Comparison of ENCODE assay signal across 13 cellular contexts in the genomic region with DNA sequence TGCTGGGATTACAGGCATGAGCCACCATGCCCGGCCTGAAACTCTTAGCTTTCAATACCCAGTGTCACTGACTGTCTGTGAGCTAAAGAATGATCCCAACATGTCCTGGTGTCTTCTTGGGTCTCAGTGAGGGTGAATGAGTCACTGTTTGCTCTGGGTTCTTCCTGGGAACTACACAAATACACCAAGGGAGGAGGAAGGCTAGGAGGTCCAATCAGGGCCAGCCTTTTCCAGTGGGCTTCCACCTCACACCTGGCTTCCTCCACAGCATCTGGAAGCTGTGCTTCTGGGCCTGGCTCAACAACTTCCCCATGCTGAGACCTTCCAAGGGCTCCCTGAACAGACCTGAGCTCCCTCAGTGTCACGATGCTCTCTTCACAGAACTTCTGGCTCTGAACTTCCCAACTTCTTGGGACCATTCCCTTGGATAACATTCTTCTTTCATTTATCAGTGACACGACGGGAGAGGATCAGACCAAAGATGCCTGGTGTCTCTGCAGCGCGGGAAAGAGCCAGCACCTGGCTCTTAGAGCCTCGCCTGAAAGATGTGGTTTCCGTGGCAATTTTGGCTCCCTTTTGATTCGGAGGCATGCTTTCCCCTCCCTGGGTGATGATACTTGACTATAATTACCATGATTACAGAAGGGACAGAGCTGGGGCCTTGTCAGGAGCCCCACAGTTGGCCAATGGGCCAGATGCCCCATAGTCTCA. TPM values are rescaled to one million over a fixed set of nuclear protein-coding genes. Genes with fewer than 3 reads are reported as not detected.
DNase-seq lines count a peak whose midpoint lies in the region; ATAC-seq, FAIRE-seq and TF ChIP-seq lines count a peak whose summit lies in the region.
"Had no signal": no experiment of that assay in that cellular context is flagged by ENCODE, and none has a peak within 500 bp of the region (broad histone marks: within the 10 kb centered on the region; RNA-seq: fewer than 3 reads in every experiment).

No MANE protein-coding gene starts in this region.

- peak; percentile 81 for ATAC-seq in mucosa of descending colon
- no peak for ATAC-seq in activated T-cell treated with anti-CD3 and anti-CD28 coated beads, Interleukin-2, amount 50 U/mL, for 4 hours

- H3K9me3 ChIP-seq in mucosa of descending colon = no peaks in the 10 kb centered on the region
- H3K9me3 ChIP-seq: tibial artery had no signal

- H3K36me3 ChIP-seq in mucosa of descending colon (ENCODE audit: low read depth) = peaks cover 6% of the 10 kb centered on the region

- no peak overlapping the region for H3K4me3 ChIP-seq in mucosa of descending colon
- H3K4me3 ChIP-seq: tibial artery had no signal

- H3K4me3 Mint-ChIP-seq in activated T-cell treated with anti-CD3 and anti-CD28 coated beads, Interleukin-2, amount 50 U/mL, for 4 hours = no peak overlapping the region
- H3K4me3 Mint-ChIP-seq: activated T-cell treated with anti-CD3 and anti-CD28 coated beads, Interleukin-2, amount 50 U/mL, for 24 hours; CD8-positive, alpha-beta memory T cell had no signal

- H3K4me1 ChIP-seq in mucosa of descending colon (ENCODE audit: low read depth) = no peaks in the 10 kb centered on the region
- H3K4me1 ChIP-seq: tibial artery had no signal

- peaks cover 3% of the 10 kb centered on the region for H3K4me1 Mint-ChIP-seq in activated T-cell treated with anti-CD3 and anti-CD28 coated beads, Interleukin-2, amount 50 U/mL, for 4 hours (ENCODE audit: low read depth)

- DNase-seq in NCI-H1105 (lab: John Stamatoyannopoulos, UW) (peak; percentile 38), NCI-H1105 treated with DMSO at 0.1 percent for 48 hours (lab: John Stamatoyannopoulos, UW) (no peak), NCI-H1417 (lab: John Stamatoyannopoulos, UW) (peak; percentile 68 to 100 (median 90)), RCC 7860 (ENCODE audit: low spot score) (peak; percentile 36), mucosa of descending colon (no peak), inferior parietal cortex (ENCODE audit: extremely low spot score) (no peak), HTR-8/SVneo (ENCODE audit: insufficient read length, low spot score) (no peak)
- no peak for DNase-seq in activated T-cell treated with anti-CD3 and anti-CD28 coated beads, Interleukin-2, amount 50 U/mL, for 4 hours
- DNase-seq: activated T-cell treated with anti-CD3 and anti-CD28 coated beads, Interleukin-2, amount 50 U/mL, for 24 hours; Karpas-422; NCI-H526 treated with DMSO at 0.1 percent for 48 hours; tibial artery had no signal

- no peak for TF ChIP-seq CTCF in mucosa of descending colon (IDR thresholded peaks at IDR 0.05)

- H3K9me3 Mint-ChIP-seq in activated T-cell treated with anti-CD3 and anti-CD28 coated beads, Interleukin-2, amount 50 U/mL, for 4 hours = no peaks in the 10 kb centered on the region
- H3K9me3 Mint-ChIP-seq: activated T-cell treated with anti-CD3 and anti-CD28 coated beads, Interleukin-2, amount 50 U/mL, for 24 hours; CD8-positive, alpha-beta memory T cell had no signal

- H3K36me3 Mint-ChIP-seq in activated T-cell treated with anti-CD3 and anti-CD28 coated beads, Interleukin-2, amount 50 U/mL, for 4 hours (ENCODE audit: insufficient read depth) = peaks cover 32% of the 10 kb centered on the region

- FAIRE-seq in RCC 7860 (lab: Jason Lieb, UNC) = no peak
- no peak for FAIRE-seq in HTR-8/SVneo (lab: Jason Lieb, UNC)

- intact Hi-C loops in mucosa of descending colon (cut with DNase I, micrococcal nuclease) = no loop called here

- no peaks in the 10 kb centered on the region for H3K27me3 Mint-ChIP-seq in activated T-cell treated with anti-CD3 and anti-CD28 coated beads, Interleukin-2, amount 50 U/mL, for 4 hours (ENCODE audit: low read depth)
- H3K27me3 Mint-ChIP-seq: activated T-cell treated with anti-CD3 and anti-CD28 coated beads, Interleukin-2, amount 50 U/mL, for 24 hours; CD8-positive, alpha-beta memory T cell had no signal

RNA-seq across cellular contexts. Expression of a gene that starts 22.3 kb away (rescaled TPM):
- 1 to 10 TPM in 2 of 3 donors, under 1 TPM in 1; 0.32 to 6.0 (median 3.1) TPM for total RNA-seq in mucosa of descending colon
- total RNA-seq in activated T-cell treated with anti-CD3 and anti-CD28 coated beads, Interleukin-2, amount 50 U/mL, for 4 hours = under 1 TPM; 0.13 to 0.52 (median 0.25) TPM
- total RNA-seq: CD8-positive, alpha-beta memory T cell had no signal

RNA-seq across cellular contexts. Expression of a gene that starts 32.4 kb away (rescaled TPM):
- total RNA-seq in mucosa of descending colon = 100 to 1,000 TPM; 103 to 672 (median 193) TPM
- total RNA-seq in activated T-cell treated with anti-CD3 and anti-CD28 coated beads, Interleukin-2, amount 50 U/mL, for 4 hours = 1 to 10 TPM; 2.1 to 3.0 (median 2.9) TPM

Comparison
In these comparisons a context has a peak if more than half of its experiments do, and no peak if none do; other contexts are left out.
1. DNase-seq: peak in NCI-H1105 (single experiment), NCI-H1417 (3 of 3) and RCC 7860 (single experiment); none in NCI-H1105 treated with DMSO at 0.1 percent for 48 hours (single experiment), mucosa of descending colon (0 of 3), inferior parietal cortex (single experiment), HTR-8/SVneo (single experiment) and activated T-cell treated with anti-CD3 and anti-CD28 coated beads, Interleukin-2, amount 50 U/mL, for 4 hours (single experiment).
2. RNA of a gene that starts 32.4 kb away (total RNA-seq): 103 to 672 TPM in mucosa of descending colon; 2.1 to 3.0 TPM in activated T-cell treated with anti-CD3 and anti-CD28 coated beads, Interleukin-2, amount 50 U/mL, for 4 hours; every median in the first group is over 10 times any median in the second.